In genomic region chr3:179272385-179272784, GRCh38 we compare ENCODE assay signal across 11 cellular contexts. TPM values are rescaled to one million over a fixed set of nuclear protein-coding genes. Genes with fewer than 3 reads are reported as not detected.
A peak's percentile ranks its signal among the peaks of the same experiment; 100 is the strongest.
DNase-seq lines count a peak whose midpoint lies in the region; ATAC-seq and TF ChIP-seq lines count a peak whose summit lies in the region.
"Had no signal": no experiment of that assay in that cellular context is flagged by ENCODE, and none has a peak within 500 bp of the region (broad histone marks: within the 10 kb centered on the region; RNA-seq: fewer than 3 reads in every experiment).

No MANE protein-coding gene starts in this region.

- H3K4me3 ChIP-seq in AG10803 (ENCODE audit: low read length) (no peak overlapping the region), H7 (ENCODE audit: insufficient read depth, low read depth, low read length) (no peak overlapping the region)

- no peaks in the 10 kb centered on the region for H3K9me3 Mint-ChIP-seq in glutamatergic neuron (ENCODE audit: unreplicated experiment)

- no peak for ATAC-seq in HG02885 (IDR thresholded peaks at IDR 0.05; ENCODE audit: poor library complexity, unreplicated experiment)
- ATAC-seq in GM18511 (IDR thresholded peaks at IDR 0.05; ENCODE audit: unreplicated experiment), result no peak

- no peaks in the 10 kb centered on the region for H3K36me3 Mint-ChIP-seq in glutamatergic neuron (ENCODE audit: unreplicated experiment)

- H3K36me3 ChIP-seq in H7 (replicated peaks; ENCODE audit: control insufficient read depth, insufficient read depth, low read length), result no peaks in the 10 kb centered on the region
- H3K36me3 ChIP-seq: neutrophil had no signal

- H3K4me3 Mint-ChIP-seq in glutamatergic neuron (ENCODE audit: unreplicated experiment), result no peak overlapping the region

- H3K27me3 Mint-ChIP-seq in glutamatergic neuron (ENCODE audit: unreplicated experiment), result no peaks in the 10 kb centered on the region

- H3K4me1 Mint-ChIP-seq in glutamatergic neuron (ENCODE audit: low read depth, unreplicated experiment), result no peaks in the 10 kb centered on the region

- H3K27ac Mint-ChIP-seq in glutamatergic neuron (ENCODE audit: unreplicated experiment), result no peak overlapping the region

- no peak for DNase-seq in AG10803 (ENCODE audit: low read depth)
- DNase-seq in H7, result peak; percentile 26
- peak; percentile 25 for DNase-seq in UCSD-AML1 (lab: John Stamatoyannopoulos, UW; ENCODE audit: unreplicated experiment)
- DNase-seq in glomerular visceral epithelial cell (ENCODE audit: extremely low spot score), result peak; percentile 5
- DNase-seq in glutamatergic neuron, result no peak
- no peak for DNase-seq in activated T-cell treated with anti-CD3 and anti-CD28 coated beads, Interleukin-2, amount 50 U/mL, for 1 hour
- DNase-seq: activated T-cell treated with anti-CD3 and anti-CD28 coated beads for 4 hours, trophoblast cell had no signal

- peak; percentile 34 for TF ChIP-seq CTCF in AG10803 (conservative IDR thresholded peaks at IDR 0.05; ENCODE audit: low read length)
- TF ChIP-seq CTCF in glutamatergic neuron (IDR thresholded peaks at IDR 0.05; ENCODE audit: partially characterized antibody, unreplicated experiment), result no peak

- no peaks in the 10 kb centered on the region for H3K27me3 ChIP-seq in H7 (ENCODE audit: control insufficient read depth, insufficient read depth, low read length)
- H3K27me3 ChIP-seq: neutrophil had no signal

RNA-seq across cellular contexts. Expression of gene KCNMB3, which starts 21.5 kb away (rescaled TPM):
- 0.21 and 0.48 TPM in 2 replicates for total RNA-seq in H7 (2014; rRNA removed; shearing (Covaris generic))
- total RNA-seq in glutamatergic neuron (ENCODE audit: unreplicated experiment), result 2.5 TPM

RNA-seq across cellular contexts. Expression of gene ZNF639, which starts 50.4 kb away (rescaled TPM):
- total RNA-seq in H7 (2014; rRNA removed; shearing (Covaris generic)), result 57.6 and 70.6 TPM in 2 replicates
- 34.2 TPM for total RNA-seq in glutamatergic neuron (ENCODE audit: unreplicated experiment)

Comparison
In these comparisons a context has a peak if more than half of its experiments do, and no peak if none do; other contexts are left out.
1. DNase-seq: peak in H7 (single experiment), UCSD-AML1 (single experiment) and glomerular visceral epithelial cell (single experiment); none in AG10803 (single experiment), glutamatergic neuron (single experiment) and activated T-cell treated with anti-CD3 and anti-CD28 coated beads, Interleukin-2, amount 50 U/mL, for 1 hour (single experiment).